Comparison of ENCODE assay signal across 8 cellular contexts in genomic region chr11:58524232-58525036, GRCh38. TPM values are rescaled to one million over a fixed set of nuclear protein-coding genes. Genes with fewer than 3 reads are reported as not detected.
DNase-seq lines count a peak whose midpoint lies in the region; ATAC-seq and TF ChIP-seq lines count a peak whose summit lies in the region.

No MANE protein-coding gene starts in this region.

- CTCF ChIA-PET in activated B cell treated with CpG ODN at 0.5 μM for 24 hours (lab: Charles Lee), result interaction anchor here (0.7 to 1.5 kb wide), 6 partner anchors 12 to 77 kb away, joined by 3 to 5 read pairs (median 4); no protein-coding TSS in a partner anchor

- POLR2A ChIA-PET in activated B cell treated with CpG ODN at 0.5 μM for 24 hours (lab: Charles Lee), result interaction anchor here (0.5 to 5.2 kb wide), 5 partner anchors 44 to 1880 kb away, joined by 3 to 31 read pairs (median 4); partner anchors contain the start of gene LPXN

- H3K9me3 ChIP-seq in lower lobe of right lung, result no peaks in the 10 kb centered on the region

- TF ChIP-seq CTCF in CD14-positive monocyte (IDR thresholded peaks at IDR 0.05), result peak; percentile 96
- no peak for TF ChIP-seq CTCF in activated B cell treated with CpG ODN at 0.5 μM for 24 hours (IDR thresholded peaks at IDR 0.05)
- TF ChIP-seq CTCF in lower lobe of right lung (IDR thresholded peaks at IDR 0.05), result peak; percentile 67

- DNase-seq in CD14-positive monocyte (ENCODE audit: low spot score), result no peak
- DNase-seq in NCI-H2171 treated with DMSO at 0.1 percent for 48 hours (lab: John Stamatoyannopoulos, UW), result peak; percentile 51
- no peak for DNase-seq in activated B cell treated with CpG ODN at 0.5 μM for 24 hours
- DNase-seq in ecto neural progenitor cell (ENCODE audit: low spot score), result peak; percentile 63
- no peak for DNase-seq in lower lobe of right lung
- DNase-seq in stimulated activated effector memory CD8-positive, alpha-beta T cell treated with anti-CD3 and anti-CD28 coated beads, Interleukin-12 subunit alpha, Interleukin-12 subunit beta, amount 100 ng/mL, for 72 hours (ENCODE audit: low spot score in 2 of 2), result peak in 1 of 2 donors; percentile 17

- H3K27ac Mint-ChIP-seq in CD14-positive monocyte, result peak overlapping the region; percentile 74 to 90 (median 84)
- peak overlapping the region; percentile 87 for H3K27ac Mint-ChIP-seq in activated B cell treated with CpG ODN at 0.5 μM for 24 hours
- H3K27ac Mint-ChIP-seq in stimulated activated effector memory CD8-positive, alpha-beta T cell treated with anti-CD3 and anti-CD28 coated beads, Interleukin-12 subunit alpha, Interleukin-12 subunit beta, amount 100 ng/mL, for 72 hours, result peak overlapping the region; percentile 89

- intact Hi-C loops in CD14-positive monocyte (cut with micrococcal nuclease) (no loop called here), activated B cell treated with CpG ODN at 0.5 μM for 24 hours (cut with micrococcal nuclease) (loop anchor here (1.0 to 10.0 kb wide), 5 partner anchors 53 to 1200 kb away; partner anchors contain the start of genes TNKS1BP1 and UBE2L6), lower lobe of right lung (cut with DNase I) (no loop called here)

- H3K4me1 Mint-ChIP-seq in CD14-positive monocyte, result peaks cover 36% of the 10 kb centered on the region
- peaks cover 43% of the 10 kb centered on the region for H3K4me1 Mint-ChIP-seq in activated B cell treated with CpG ODN at 0.5 μM for 24 hours
- peaks cover 25% of the 10 kb centered on the region for H3K4me1 Mint-ChIP-seq in stimulated activated effector memory CD8-positive, alpha-beta T cell treated with anti-CD3 and anti-CD28 coated beads, Interleukin-12 subunit alpha, Interleukin-12 subunit beta, amount 100 ng/mL, for 72 hours

- peak overlapping the region; percentile 56 to 82 for H3K4me3 Mint-ChIP-seq in CD14-positive monocyte
- peak overlapping the region; percentile 64 for H3K4me3 Mint-ChIP-seq in activated B cell treated with CpG ODN at 0.5 μM for 24 hours
- peak overlapping the region; percentile 65 for H3K4me3 Mint-ChIP-seq in stimulated activated effector memory CD8-positive, alpha-beta T cell treated with anti-CD3 and anti-CD28 coated beads, Interleukin-12 subunit alpha, Interleukin-12 subunit beta, amount 100 ng/mL, for 72 hours

- H3K27ac ChIP-seq in lower lobe of right lung, result peak overlapping the region; percentile 5

- no peak overlapping the region for H3K4me3 ChIP-seq in lower lobe of right lung

- H3K9me3 Mint-ChIP-seq in CD14-positive monocyte (no peaks in the 10 kb centered on the region), activated B cell treated with CpG ODN at 0.5 μM for 24 hours (no peaks in the 10 kb centered on the region)
- H3K9me3 Mint-ChIP-seq in stimulated activated effector memory CD8-positive, alpha-beta T cell treated with anti-CD3 and anti-CD28 coated beads, Interleukin-12 subunit alpha, Interleukin-12 subunit beta, amount 100 ng/mL, for 72 hours, result no peaks in the 10 kb centered on the region

- no peaks in the 10 kb centered on the region for H3K27me3 ChIP-seq in lower lobe of right lung (ENCODE audit: low read depth)

- H3K27me3 Mint-ChIP-seq in CD14-positive monocyte (ENCODE audit: low read depth in 3 of 3) (peaks cover 0 to 5% (median 0%) of the 10 kb centered on the region in 3 donors), activated B cell treated with CpG ODN at 0.5 μM for 24 hours (no peaks in the 10 kb centered on the region)

- ATAC-seq in GM18873 (IDR thresholded peaks at IDR 0.05; ENCODE audit: low FRiP score, unreplicated experiment), result peak; percentile 23
- ATAC-seq in HG03103 (IDR thresholded peaks at IDR 0.05; ENCODE audit: low read depth, unreplicated experiment), result peak; percentile 34
- peak; percentile 18 for ATAC-seq in activated B cell treated with CpG ODN at 0.5 μM for 24 hours (ENCODE audit: low read depth)
- ATAC-seq in lower lobe of right lung, result peak; percentile 89 to 94
- ATAC-seq in stimulated activated effector memory CD8-positive, alpha-beta T cell treated with anti-CD3 and anti-CD28 coated beads, Interleukin-12 subunit alpha, Interleukin-12 subunit beta, amount 100 ng/mL, for 72 hours, result peak; percentile 62

- peaks cover 16% of the 10 kb centered on the region for H3K36me3 ChIP-seq in lower lobe of right lung

- H3K36me3 Mint-ChIP-seq in CD14-positive monocyte, result peaks cover 26 to 30% of the 10 kb centered on the region in 2 donors
- peaks cover 29% of the 10 kb centered on the region for H3K36me3 Mint-ChIP-seq in activated B cell treated with CpG ODN at 0.5 μM for 24 hours (ENCODE audit: low read depth)
- H3K36me3 Mint-ChIP-seq in stimulated activated effector memory CD8-positive, alpha-beta T cell treated with anti-CD3 and anti-CD28 coated beads, Interleukin-12 subunit alpha, Interleukin-12 subunit beta, amount 100 ng/mL, for 72 hours, result peaks cover 67% of the 10 kb centered on the region

- peaks cover 35% of the 10 kb centered on the region for H3K4me1 ChIP-seq in lower lobe of right lung

RNA-seq across cellular contexts. Expression of gene OR5B21, which starts 16.5 kb away (rescaled TPM):
- not detected for polyA plus RNA-seq in CD14-positive monocyte
- total RNA-seq in activated B cell treated with CpG ODN at 0.5 μM for 24 hours (0.60 and 0.71 TPM in 2 replicates), lower lobe of right lung (not detected)

RNA-seq across cellular contexts. Expression of gene LPXN, which starts 51.2 kb away (rescaled TPM):
- 100 to 1,000 TPM; 101 to 133 TPM for polyA plus RNA-seq in CD14-positive monocyte
- 279 and 284 TPM in 2 replicates for total RNA-seq in activated B cell treated with CpG ODN at 0.5 μM for 24 hours
- total RNA-seq in lower lobe of right lung, result 71.6 TPM

RNA-seq across cellular contexts. Expression of gene ZFP91, which starts 54.4 kb away (rescaled TPM):
- 1 to 10 TPM; 8.0 to 8.3 TPM for polyA plus RNA-seq in CD14-positive monocyte
- total RNA-seq in activated B cell treated with CpG ODN at 0.5 μM for 24 hours (50.8 and 52.9 TPM in 2 replicates), lower lobe of right lung (44.5 TPM)

Comparison
In these comparisons a context has a peak if more than half of its experiments do, and no peak if none do; other contexts are left out.
1. DNase-seq: peak in NCI-H2171 treated with DMSO at 0.1 percent for 48 hours (single experiment) and ecto neural progenitor cell (single experiment); none in CD14-positive monocyte (single experiment), activated B cell treated with CpG ODN at 0.5 μM for 24 hours (single experiment) and lower lobe of right lung (single experiment).
2. ATAC-seq: peak in every context shown above with its lines; median percentile 92 in lower lobe of right lung; 62 in stimulated activated effector memory CD8-positive, alpha-beta T cell treated with anti-CD3 and anti-CD28 coated beads, Interleukin-12 subunit alpha, Interleukin-12 subunit beta, amount 100 ng/mL, for 72 hours; 34 in HG03103; 23 in GM18873; 18 in activated B cell treated with CpG ODN at 0.5 μM for 24 hours.
3. Peak in every context shown above with its lines, with median percentiles within 50 percentile points of each other: H3K27ac Mint-ChIP-seq and H3K4me3 Mint-ChIP-seq.